ENCODE assay signal across 1 cellular context in genomic region chr4:39330353-39330752, GRCh38.
TF ChIP-seq lines count a peak whose summit lies in the region.

No MANE protein-coding gene starts in this region.

TF ChIP-seq in H1, 55 proteins besides CTCF, POLR2A, EP300 and RAD21:
- TF ChIP-seq EGR1 (IDR thresholded peaks at IDR 0.05; ENCODE audit: borderline replicate concordance, low read depth, low read length) (no peak), ASH2L (IDR thresholded peaks at IDR 0.05; ENCODE audit: low read length) (no peak), CHD7 (IDR thresholded peaks at IDR 0.05; ENCODE audit: insufficient replicate concordance, low read length) (no peak), ATF3 (IDR thresholded peaks at IDR 0.05; ENCODE audit: insufficient read depth, low read depth, low read length) (no peak), MAFK (IDR thresholded peaks at IDR 0.05; ENCODE audit: low read depth, low read length) (no peak), SIRT6 (IDR thresholded peaks at IDR 0.05; ENCODE audit: low read length) (no peak), CTBP2 (IDR thresholded peaks at IDR 0.05; ENCODE audit: borderline replicate concordance, insufficient read depth, insufficient read length, low read length) (no peak)
